In the genomic region with DNA sequence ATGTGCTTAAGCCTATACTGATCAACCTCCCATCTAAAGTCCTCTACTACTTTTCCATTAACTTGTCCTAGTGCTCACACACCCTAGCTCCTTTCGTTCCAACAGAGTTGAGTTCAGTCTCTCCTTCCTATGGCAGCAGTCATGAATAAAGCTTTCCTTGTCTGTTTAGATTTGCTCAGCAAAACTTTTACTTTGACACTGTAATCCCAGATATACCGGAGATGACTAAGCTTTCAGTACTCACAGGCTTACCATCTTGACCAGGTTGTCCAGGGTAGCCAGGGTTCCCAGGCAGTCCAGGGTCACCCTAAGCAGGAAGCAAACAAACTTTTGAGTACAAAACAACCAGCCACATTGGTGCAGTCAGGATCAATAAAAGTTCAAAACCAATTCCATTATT, we compare ENCODE assay signal across 25 cellular contexts.
DNase-seq lines count a peak whose midpoint lies in the region; ATAC-seq, FAIRE-seq and TF ChIP-seq lines count a peak whose summit lies in the region.
"Had no signal": no experiment of that assay in that cellular context is flagged by ENCODE, and none has a peak within 500 bp of the region (broad histone marks: within the 10 kb centered on the region; RNA-seq: fewer than 3 reads in every experiment).

No MANE protein-coding gene starts in this region.

- CTCF ChIA-PET in Calu3 (lab: Charles Lee), result interaction anchor here (0.6 to 1.6 kb wide), 2 partner anchors 9 to 133 kb away, joined by 3 to 5 read pairs; no protein-coding TSS in a partner anchor
- CTCF ChIA-PET in IMR-90 (lab: Yijun Ruan, JAX), result no interaction called here

- H3K9me1 ChIP-seq in IMR-90 (ENCODE audit: insufficient read depth, low read length), result no peaks in the 10 kb centered on the region

- no peak overlapping the region for H3K56ac ChIP-seq in IMR-90 (ENCODE audit: extremely low read depth, insufficient read depth, low read length)

- H3K14ac ChIP-seq in IMR-90 (replicated peaks; ENCODE audit: low read depth, low read length), result 0 out of 2 replicates have a peak overlapping the region, but pooled peaks have one; percentile 56

- H3K18ac ChIP-seq in IMR-90 (ENCODE audit: low read depth, low read length), result no peak overlapping the region

- H2AK5ac ChIP-seq in IMR-90 (ENCODE audit: low read depth, low read length), result no peak overlapping the region

- H2AK9ac ChIP-seq in IMR-90 (replicated peaks; ENCODE audit: low read depth, low read length, poor library complexity), result no peak overlapping the region

- H3K23ac ChIP-seq in IMR-90 (ENCODE audit: low read depth, low read length), result no peak overlapping the region

- no peak overlapping the region for H3K4ac ChIP-seq in IMR-90 (ENCODE audit: low read depth, low read length)

- no peaks in the 10 kb centered on the region for H3K36me3 ChIP-seq in IMR-90 (ENCODE audit: control insufficient read depth, insufficient read depth, low read length)
- H3K36me3 ChIP-seq in bronchial epithelial cell (ENCODE audit: control insufficient read depth, insufficient read depth, low read length), result no peaks in the 10 kb centered on the region
- H3K36me3 ChIP-seq: lower lobe of right lung, pancreas, right atrium auricular region, spleen had no signal

- H3K4me3 ChIP-seq in IMR-90 (ENCODE audit: insufficient read depth, low read depth, low read length) (no peak overlapping the region), bronchial epithelial cell (ENCODE audit: low read depth, low read length) (no peak overlapping the region)
- H3K4me3 ChIP-seq: GM23248, heart left ventricle, lower lobe of right lung, pancreas, right atrium auricular region, spleen, tibial artery had no signal

- H2AFZ ChIP-seq in IMR-90 (replicated peaks; ENCODE audit: low read length, poor library complexity), result no peak overlapping the region
- H2AFZ ChIP-seq: GM23248 had no signal

- H4K91ac ChIP-seq in IMR-90 (ENCODE audit: insufficient read depth, low read depth, low read length), result no peak overlapping the region

- dilution Hi-C loops in IMR-90 (cut with HindIII; ENCODE audit: low sequenced_read_pairs, unreplicated experiment), result no loop called here

- no peak for TF ChIP-seq POLR2A in IMR-90 (IDR thresholded peaks at IDR 0.05; ENCODE audit: low read depth, low read length)

- in situ Hi-C loops in IMR-90 (cut with MboI; ENCODE audit: low sequenced_read_pairs), result no loop called here

- peak; percentile 52 for DNase-seq in Calu3
- peak; percentile 40 for DNase-seq in IMR-90
- peak; percentile 51 for DNase-seq in bronchial epithelial cell (ENCODE audit: low read depth)
- DNase-seq in non-pigmented ciliary epithelial cell (ENCODE audit: low read depth), result peak; percentile 34
- no peak for DNase-seq in NCI-H187 treated with DMSO at 0.1 percent for 48 hours (lab: John Stamatoyannopoulos, UW)
- no peak for DNase-seq in activated CD4-positive, alpha-beta T cell treated with anti-CD3 and anti-CD28 coated beads, Interleukin-2, amount 50 U/mL, for 48 hours
- no peak for DNase-seq in activated CD4-positive, alpha-beta T cell treated with anti-CD3 and anti-CD28 coated beads for 48 hours
- DNase-seq: activated CD4-positive, alpha-beta T cell treated with anti-CD3 and anti-CD28 coated beads for 4 hours; activated gamma-delta T cell; activated T-cell treated with anti-CD3 and anti-CD28 coated beads, Interleukin-2, amount 50 U/mL, for 24 hours; effector CD4-positive, alpha-beta T cell; EL; GM23248; heart left ventricle; lower lobe of right lung; NCI-H1105; NCI-H2029 treated with DMSO at 0.1 percent for 48 hours; pancreas; spleen; tibial artery had no signal

- no peak overlapping the region for H3K27ac ChIP-seq in IMR-90 (ENCODE audit: insufficient read depth, low read length)
- H3K27ac ChIP-seq: C4-2B, GM23248, heart left ventricle, lower lobe of right lung, pancreas, right atrium auricular region, spleen, tibial artery had no signal

- H4K8ac ChIP-seq in IMR-90 (ENCODE audit: low read depth in 2 of 2, low read length in 2 of 2), result no peak overlapping the region

- TF ChIP-seq RAD21 in IMR-90 (IDR thresholded peaks at IDR 0.05; ENCODE audit: low read length), result no peak

- no peak overlapping the region for H3K4me3 Mint-ChIP-seq in Calu3 (ENCODE audit: low read depth, unreplicated experiment)
- H3K4me3 Mint-ChIP-seq: activated T-cell treated with anti-CD3 and anti-CD28 coated beads, Interleukin-2, amount 50 U/mL, for 24 hours; natural killer cell treated with Interleukin-12 subunit alpha and Interleukin-12 subunit beta and Interleukin-15 and Interleukin-18, amount 100 ng/mL, for 72 hours had no signal

- intact Hi-C loops in Calu3 (cut with micrococcal nuclease; ENCODE audit: unreplicated experiment) (loop anchor here (5.0 kb wide), 1 partner anchor 121 kb away; no protein-coding TSS in a partner anchor), IMR-90 (cut with micrococcal nuclease) (no loop called here)

- no peak for FAIRE-seq in bronchial epithelial cell (lab: Jason Lieb, UNC)
- FAIRE-seq: GM12891, pancreas had no signal

- TF ChIP-seq CTCF in Calu3 (IDR thresholded peaks at IDR 0.05; ENCODE audit: unreplicated experiment), result no peak
- no peak for TF ChIP-seq CTCF in IMR-90 (conservative IDR thresholded peaks at IDR 0.05; ENCODE audit: low read depth, low read length)
- TF ChIP-seq CTCF in bronchial epithelial cell (IDR thresholded peaks at IDR 0.05; ENCODE audit: insufficient read depth, low read length, severe bottlenecking), result no peak

- ATAC-seq in IMR-90 (ENCODE audit: low read depth), result peak; percentile 48; the same call in 1 of the 2 replicates
- ATAC-seq: heart left ventricle; lower lobe of right lung; natural killer cell treated with Interleukin-12 subunit alpha and Interleukin-12 subunit beta and Interleukin-15 and Interleukin-18, amount 100 ng/mL, for 72 hours; pancreas; Right ventricle myocardium inferior had no signal

- H3K9me3 ChIP-seq in IMR-90 (ENCODE audit: control insufficient read depth, insufficient read depth, low read length), result no peaks in the 10 kb centered on the region
- H3K9me3 ChIP-seq: pancreas had no signal

- no peak overlapping the region for H2BK20ac ChIP-seq in IMR-90 (ENCODE audit: low read depth, low read length)

- H2BK15ac ChIP-seq in IMR-90 (ENCODE audit: low read depth, low read length), result no peak overlapping the region

- H3K27me3 ChIP-seq in IMR-90 (ENCODE audit: control insufficient read depth, insufficient read depth, low read length), result no peaks in the 10 kb centered on the region
- no peaks in the 10 kb centered on the region for H3K27me3 ChIP-seq in bronchial epithelial cell (ENCODE audit: control insufficient read depth, insufficient read depth, low read length)
- H3K27me3 ChIP-seq: heart left ventricle, pancreas, right atrium auricular region, spleen, tibial artery had no signal

- no peak overlapping the region for H3K4me2 ChIP-seq in IMR-90 (ENCODE audit: low read depth, low read length)

- no peak overlapping the region for H2BK5ac ChIP-seq in IMR-90 (ENCODE audit: low read depth, low read length, poor library complexity, severe bottlenecking)

- no peak overlapping the region for H3K9ac ChIP-seq in IMR-90 (ENCODE audit: low read depth, low read length)
- H3K9ac ChIP-seq: GM23248 had no signal

- no peak overlapping the region for H2BK120ac ChIP-seq in IMR-90 (ENCODE audit: low read depth, low read length)

- H3K4me1 Mint-ChIP-seq in Calu3 (ENCODE audit: low read depth, unreplicated experiment), result peaks cover 11% of the 10 kb centered on the region

- WGBS in IMR-90 (ENCODE audit: extremely low coverage in 2 of 2, insufficient read length in 1 of 2), 2 experiments, result 80% methylated on average over 2 of the region's 2 CpGs; no CpG with 5 or more reads in 1 of the 2 experiments

- no peaks in the 10 kb centered on the region for H3K27me3 Mint-ChIP-seq in Calu3 (ENCODE audit: unreplicated experiment)
- H3K27me3 Mint-ChIP-seq: activated T-cell treated with anti-CD3 and anti-CD28 coated beads, Interleukin-2, amount 50 U/mL, for 24 hours; natural killer cell treated with Interleukin-12 subunit alpha and Interleukin-12 subunit beta and Interleukin-15 and Interleukin-18, amount 100 ng/mL, for 72 hours had no signal

- no peaks in the 10 kb centered on the region; the same call in 1 of the 2 replicates for H3K4me1 ChIP-seq in IMR-90 (ENCODE audit: control insufficient read depth, insufficient read depth, low read length)
- H3K4me1 ChIP-seq: heart left ventricle, lower lobe of right lung, pancreas, right atrium auricular region, spleen, tibial artery had no signal

- H3K36me3 Mint-ChIP-seq in Calu3 (ENCODE audit: insufficient read depth, unreplicated experiment), result no peaks in the 10 kb centered on the region

- H3K27ac Mint-ChIP-seq in Calu3 (ENCODE audit: unreplicated experiment), result peak overlapping the region; percentile 86
- H3K27ac Mint-ChIP-seq: activated T-cell treated with anti-CD3 and anti-CD28 coated beads, Interleukin-2, amount 50 U/mL, for 24 hours; natural killer cell treated with Interleukin-12 subunit alpha and Interleukin-12 subunit beta and Interleukin-15 and Interleukin-18, amount 100 ng/mL, for 72 hours had no signal

- BruUV-seq in Calu3 (replicated peaks; lab: Mats Ljungman, UMichigan) (no TSS peak), IMR-90 (replicated peaks; lab: Mats Ljungman, UMichigan) (no TSS peak)

- POLR2A ChIA-PET in IMR-90 (lab: Charles Lee; ENCODE audit: unreplicated experiment), result no interaction called here

- H3K9me3 Mint-ChIP-seq in Calu3 (ENCODE audit: low read depth, unreplicated experiment), result peaks cover 13% of the 10 kb centered on the region

- no peaks in the 10 kb centered on the region for H4K20me1 ChIP-seq in IMR-90 (ENCODE audit: insufficient read depth, low read length)

- no peak overlapping the region for H4K5ac ChIP-seq in IMR-90 (ENCODE audit: low read depth, low read length)

- H3K79me1 ChIP-seq in IMR-90 (ENCODE audit: low read depth in 1 of 2, low read length in 2 of 2), result no peaks in the 10 kb centered on the region

TF ChIP-seq in IMR-90, 13 proteins besides CTCF, POLR2A, EP300 and RAD21 (continues in another document):
- TF ChIP-seq MAFK (IDR thresholded peaks at IDR 0.05; ENCODE audit: low read depth, low read length), result no peak
- TF ChIP-seq FOS (IDR thresholded peaks at IDR 0.05; ENCODE audit: low read depth, low read length), result no peak
- TF ChIP-seq CHD1 (IDR thresholded peaks at IDR 0.05; ENCODE audit: low read depth, low read length), result no peak
- no peak for TF ChIP-seq NFE2L2 (IDR thresholded peaks at IDR 0.05; ENCODE audit: low read depth, low read length)
- TF ChIP-seq BHLHE40 (IDR thresholded peaks at IDR 0.05; ENCODE audit: low read depth, low read length), result no peak
- no peak for TF ChIP-seq CEBPB (IDR thresholded peaks at IDR 0.05; ENCODE audit: low read depth, low read length)
- no peak for TF ChIP-seq RFX5 (IDR thresholded peaks at IDR 0.05; ENCODE audit: low read depth, low read length)
- no peak for TF ChIP-seq RCOR1 (IDR thresholded peaks at IDR 0.05; ENCODE audit: insufficient replicate concordance, low read length)
- TF ChIP-seq MAZ (IDR thresholded peaks at IDR 0.05; ENCODE audit: borderline replicate concordance, low read depth, low read length), result no peak

Comparison
In these comparisons a context has a peak if more than half of its experiments do, and no peak if none do; other contexts are left out.
1. DNase-seq: peak in Calu3 (single experiment), IMR-90 (single experiment), bronchial epithelial cell (single experiment) and non-pigmented ciliary epithelial cell (single experiment); none in NCI-H187 treated with DMSO at 0.1 percent for 48 hours (single experiment), activated CD4-positive, alpha-beta T cell treated with anti-CD3 and anti-CD28 coated beads, Interleukin-2, amount 50 U/mL, for 48 hours (0 of 2) and activated CD4-positive, alpha-beta T cell treated with anti-CD3 and anti-CD28 coated beads for 48 hours (single experiment).